ENCODE assay signal across 6 cellular contexts in the genomic region with DNA sequence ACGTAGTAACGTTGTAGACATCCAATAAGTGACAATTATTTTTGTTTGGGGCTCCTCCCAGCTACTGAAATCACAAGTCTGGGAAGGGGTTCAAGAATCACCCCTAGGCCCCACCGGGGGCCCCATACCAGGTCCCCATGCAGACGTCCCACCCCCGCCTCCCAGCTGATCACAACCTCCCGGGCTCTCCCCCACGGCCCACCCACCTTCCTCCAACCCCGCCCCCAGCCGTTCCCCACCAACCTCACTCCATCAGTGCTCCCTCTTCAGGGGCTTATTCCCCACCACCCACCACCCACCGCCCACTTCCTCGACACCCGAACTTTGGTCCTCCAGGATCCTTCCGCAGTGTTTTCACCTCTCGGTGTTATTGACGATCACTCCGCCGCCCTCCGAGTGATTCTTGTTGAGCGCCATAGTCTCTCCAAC. TPM values are rescaled to one million over a fixed set of nuclear protein-coding genes. Genes with fewer than 3 reads are reported as not detected.
A peak's percentile ranks its signal among the peaks of the same experiment; 100 is the strongest.
DNase-seq lines count a peak whose midpoint lies in the region; ATAC-seq and TF ChIP-seq lines count a peak whose summit lies in the region.

No MANE protein-coding gene starts in this region.

- H3K4me2 ChIP-seq in GM23338, result peak overlapping the region; percentile 87

- CTCF ChIA-PET in activated CD4-positive, alpha-beta T cell treated with anti-CD3 and anti-CD28 coated beads for 36 hours (lab: Charles Lee), result interaction anchor here (0.5 to 2.4 kb wide), 19 partner anchors 8 to 145 kb away, joined by 3 to 17 read pairs (median 5); a partner anchor contains a TSS

- intact Hi-C loops in activated CD4-positive, alpha-beta T cell treated with anti-CD3 and anti-CD28 coated beads for 36 hours (cut with DNase I, micrococcal nuclease), result loop anchor here (1.0 to 10.0 kb wide), 21 partner anchors 11 to 590 kb away; a partner anchor contains a TSS

- peaks cover 19% of the 10 kb centered on the region; the same call in 2 of the 3 replicates for H3K36me3 Mint-ChIP-seq in GM23338 (ENCODE audit: low read depth)
- H3K36me3 Mint-ChIP-seq in activated CD4-positive, alpha-beta T cell treated with anti-CD3 and anti-CD28 coated beads for 36 hours (ENCODE audit: low read depth), result peaks cover 4% of the 10 kb centered on the region

- POLR2A ChIA-PET in activated CD4-positive, alpha-beta T cell treated with anti-CD3 and anti-CD28 coated beads for 36 hours (lab: Charles Lee), result interaction anchor here (0.5 to 3.0 kb wide), 14 partner anchors 9 to 101 kb away, joined by 3 to 25 read pairs (median 4); a partner anchor contains a TSS

- H3K4me3 Mint-ChIP-seq in GM23338, result no peak overlapping the region
- no peak overlapping the region for H3K4me3 Mint-ChIP-seq in activated CD4-positive, alpha-beta T cell treated with anti-CD3 and anti-CD28 coated beads for 36 hours

- no peak for DNase-seq in GM23338 (ENCODE audit: low spot score)
- peak in 1 of 2 donors; percentile 19 for DNase-seq in cardiac fibroblast (ENCODE audit: low read depth in 2 of 2)
- no peak for DNase-seq in omental fat pad (ENCODE audit: low spot score)
- no peak for DNase-seq in effector CD8-positive, alpha-beta T cell (lab: John Stamatoyannopoulos, UW)
- no peak for DNase-seq in activated CD4-positive, alpha-beta T cell treated with anti-CD3 and anti-CD28 coated beads for 36 hours
- no peak for DNase-seq in NCI-H82 (lab: John Stamatoyannopoulos, UW)

- H3K79me2 ChIP-seq in GM23338 (replicated peaks; ENCODE audit: insufficient read depth), result peaks cover 20% of the 10 kb centered on the region

- no peak overlapping the region for H3K27ac Mint-ChIP-seq in GM23338
- no peak overlapping the region for H3K27ac Mint-ChIP-seq in activated CD4-positive, alpha-beta T cell treated with anti-CD3 and anti-CD28 coated beads for 36 hours

- H3K36me3 ChIP-seq in GM23338 (ENCODE audit: insufficient read depth), result peaks cover 7% of the 10 kb centered on the region; the same call in 1 of the 2 replicates

- no peaks in the 10 kb centered on the region for H3K9me2 ChIP-seq in GM23338 (ENCODE audit: insufficient read depth)

- H3K9me3 Mint-ChIP-seq in GM23338, result no peaks in the 10 kb centered on the region
- H3K9me3 Mint-ChIP-seq in activated CD4-positive, alpha-beta T cell treated with anti-CD3 and anti-CD28 coated beads for 36 hours (ENCODE audit: low read depth), result no peaks in the 10 kb centered on the region

- peaks cover 9% of the 10 kb centered on the region for H3K4me1 Mint-ChIP-seq in GM23338
- H3K4me1 Mint-ChIP-seq in activated CD4-positive, alpha-beta T cell treated with anti-CD3 and anti-CD28 coated beads for 36 hours, result peaks cover 37% of the 10 kb centered on the region

- H3K4me1 ChIP-seq in GM23338 (ENCODE audit: insufficient read depth), result peaks cover 6% of the 10 kb centered on the region

- ATAC-seq in GM23338, result peak; percentile 23
- peak; percentile 27 for ATAC-seq in omental fat pad (ENCODE audit: low FRiP score)
- no peak for ATAC-seq in activated CD4-positive, alpha-beta T cell treated with anti-CD3 and anti-CD28 coated beads for 36 hours

- 0 out of 2 replicates have a peak, but pooled peaks cover 10% of the 10 kb centered on the region for H4K20me1 ChIP-seq in GM23338 (replicated peaks; ENCODE audit: insufficient read depth)

- H3K4me3 ChIP-seq in GM23338 (peak overlapping the region; percentile 64), cardiac fibroblast (replicated peaks in 1 of 2; ENCODE audit: low read depth in 2 of 2, low read length in 2 of 2) (peak overlapping the region; percentile 61 to 75)

- peaks cover 9% of the 10 kb centered on the region; the same call in 1 of the 2 replicates for H3F3A ChIP-seq in GM23338 (replicated peaks; ENCODE audit: low read depth)

- peaks cover 3% of the 10 kb centered on the region for H3K27me3 Mint-ChIP-seq in GM23338 (ENCODE audit: insufficient read depth, low read depth, poor library complexity)
- no peaks in the 10 kb centered on the region for H3K27me3 Mint-ChIP-seq in activated CD4-positive, alpha-beta T cell treated with anti-CD3 and anti-CD28 coated beads for 36 hours

- TF ChIP-seq CTCF in GM23338 (conservative IDR thresholded peaks at IDR 0.05; ENCODE audit: low read depth in 2 of 2) (no peak), cardiac fibroblast (IDR thresholded peaks at IDR 0.05; ENCODE audit: low read depth, low read length) (no peak), omental fat pad (IDR thresholded peaks at IDR 0.05) (no peak)

- H2AFZ ChIP-seq in GM23338, result no peak overlapping the region

- no peaks in the 10 kb centered on the region for H3K27me3 ChIP-seq in GM23338 (ENCODE audit: insufficient read depth)

- peak overlapping the region; percentile 73 for H3K27ac ChIP-seq in GM23338 (ENCODE audit: low read depth)

TF ChIP-seq in GM23338, 12 proteins besides CTCF, POLR2A, EP300 and RAD21 (continues in another document):
- TF ChIP-seq JUNB (IDR thresholded peaks at IDR 0.05; ENCODE audit: unreplicated experiment), result no peak
- no peak for TF ChIP-seq STAT1 (IDR thresholded peaks at IDR 0.05; ENCODE audit: unreplicated experiment)
- TF ChIP-seq CREB1 (CRISPR knock-in tag; IDR thresholded peaks at IDR 0.05; ENCODE audit: low read depth), result no peak
- TF ChIP-seq, protein P1, sequence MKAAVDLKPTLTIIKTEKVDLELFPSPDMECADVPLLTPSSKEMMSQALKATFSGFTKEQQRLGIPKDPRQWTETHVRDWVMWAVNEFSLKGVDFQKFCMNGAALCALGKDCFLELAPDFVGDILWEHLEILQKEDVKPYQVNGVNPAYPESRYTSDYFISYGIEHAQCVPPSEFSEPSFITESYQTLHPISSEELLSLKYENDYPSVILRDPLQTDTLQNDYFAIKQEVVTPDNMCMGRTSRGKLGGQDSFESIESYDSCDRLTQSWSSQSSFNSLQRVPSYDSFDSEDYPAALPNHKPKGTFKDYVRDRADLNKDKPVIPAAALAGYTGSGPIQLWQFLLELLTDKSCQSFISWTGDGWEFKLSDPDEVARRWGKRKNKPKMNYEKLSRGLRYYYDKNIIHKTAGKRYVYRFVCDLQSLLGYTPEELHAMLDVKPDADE (IDR thresholded peaks at IDR 0.05), result no peak
- no peak for TF ChIP-seq EZH2 (IDR thresholded peaks at IDR 0.05; ENCODE audit: low read depth, unreplicated experiment)
- TF ChIP-seq NANOG (IDR thresholded peaks at IDR 0.05; ENCODE audit: borderline replicate concordance), result no peak
- no peak for TF ChIP-seq ZNF114 (CRISPR knock-in tag; IDR thresholded peaks at IDR 0.05)
- no peak for TF ChIP-seq POLR2AphosphoS5 (IDR thresholded peaks at IDR 0.05; ENCODE audit: low read depth)
- no peak for TF ChIP-seq ZNF331 (CRISPR knock-in tag; IDR thresholded peaks at IDR 0.05; ENCODE audit: low read depth)

RNA-seq across cellular contexts. Expression of a gene that starts 0.2 kb away (rescaled TPM):
- total RNA-seq in GM23338 (2014; rRNA removed; shearing (Covaris generic)), result 34.9 and 36.2 TPM in 2 replicates
- 59.5 and 63.5 TPM in 2 replicates for polyA plus RNA-seq in GM23338 (2016; fragmentation: Nextera tagmentation; extraction: Ambion mirVana)
- 10 to 100 TPM; 43.1 to 72.3 (median 50.2) TPM for total RNA-seq in omental fat pad
- 10 to 100 TPM; 68.7 to 74.1 TPM for total RNA-seq in activated CD4-positive, alpha-beta T cell treated with anti-CD3 and anti-CD28 coated beads for 36 hours

RNA-seq across cellular contexts. Expression of a gene that starts 10.7 kb away (rescaled TPM):
- 3.8 and 5.9 TPM in 2 replicates for total RNA-seq in GM23338 (2014; rRNA removed; shearing (Covaris generic))
- 10.5 and 10.8 TPM in 2 replicates for polyA plus RNA-seq in GM23338 (2016; fragmentation: Nextera tagmentation; extraction: Ambion mirVana)
- total RNA-seq in omental fat pad, result 10 to 100 TPM in 2 of 4 donors, 1 to 10 TPM in 2; 3.2 to 27.1 (median 8.2) TPM
- total RNA-seq in activated CD4-positive, alpha-beta T cell treated with anti-CD3 and anti-CD28 coated beads for 36 hours, result 100 to 1,000 TPM; 106 to 133 TPM

RNA-seq across cellular contexts. Expression of a gene that starts 23.5 kb away (rescaled TPM):
- total RNA-seq in GM23338 (2014; rRNA removed; shearing (Covaris generic)), result 9.9 and 12.5 TPM in 2 replicates
- 7.2 TPM in 2 replicates for polyA plus RNA-seq in GM23338 (2016; fragmentation: Nextera tagmentation; extraction: Ambion mirVana)
- total RNA-seq in omental fat pad, result 10 to 100 TPM; 18.5 to 53.8 (median 29.6) TPM
- total RNA-seq in activated CD4-positive, alpha-beta T cell treated with anti-CD3 and anti-CD28 coated beads for 36 hours, result 10 to 100 TPM; 13.4 to 19.9 TPM

RNA-seq across cellular contexts. Expression of a gene that starts 41.9 kb away (rescaled TPM):
- total RNA-seq in GM23338 (2014; rRNA removed; shearing (Covaris generic)), result 53.8 and 54.0 TPM in 2 replicates
- polyA plus RNA-seq in GM23338 (2016; fragmentation: Nextera tagmentation; extraction: Ambion mirVana), result 13.8 and 15.0 TPM in 2 replicates
- total RNA-seq in omental fat pad, result 10 to 100 TPM; 10.0 to 37.4 (median 16.2) TPM
- 10 to 100 TPM; 28.9 to 31.9 TPM for total RNA-seq in activated CD4-positive, alpha-beta T cell treated with anti-CD3 and anti-CD28 coated beads for 36 hours

RNA-seq across cellular contexts. Expression of a gene that starts 49.8 kb away (rescaled TPM):
- total RNA-seq in GM23338 (2014; rRNA removed; shearing (Covaris generic)), result 47.2 and 63.6 TPM in 2 replicates
- 86.7 and 90.0 TPM in 2 replicates for polyA plus RNA-seq in GM23338 (2016; fragmentation: Nextera tagmentation; extraction: Ambion mirVana)
- total RNA-seq in omental fat pad, result 10 to 100 TPM; 24.9 to 46.0 (median 35.6) TPM
- total RNA-seq in activated CD4-positive, alpha-beta T cell treated with anti-CD3 and anti-CD28 coated beads for 36 hours, result 100 to 1,000 TPM in 1 of 2 experiments, 10 to 100 TPM in 1; 98.0 to 115 TPM
